20 cellular contexts compared by ENCODE assay signal in the genomic region with DNA sequence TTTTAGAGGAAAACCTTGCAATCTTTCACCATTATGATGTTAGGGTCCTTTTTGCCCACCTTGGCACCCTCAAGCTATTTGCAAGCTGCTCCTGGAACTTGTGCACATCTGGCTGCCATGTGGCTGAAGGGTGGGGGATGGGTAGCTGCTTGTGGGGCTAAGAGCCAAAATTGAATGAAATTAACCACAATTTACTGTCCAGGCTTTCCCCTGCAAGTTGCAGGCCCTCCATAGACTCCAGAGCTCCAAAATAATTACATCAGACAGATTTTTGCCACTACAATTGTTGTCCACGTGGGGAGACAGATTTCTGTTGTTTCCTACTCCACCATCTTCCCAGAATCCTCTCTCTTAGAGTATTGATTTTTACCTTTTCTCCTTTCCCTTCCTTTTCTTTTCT. TPM values are rescaled to one million over a fixed set of nuclear protein-coding genes. Genes with fewer than 3 reads are reported as not detected.
DNase-seq lines count a peak whose midpoint lies in the region; ATAC-seq, FAIRE-seq and TF ChIP-seq lines count a peak whose summit lies in the region.
"Had no signal": no experiment of that assay in that cellular context is flagged by ENCODE, and none has a peak within 500 bp of the region (broad histone marks: within the 10 kb centered on the region; RNA-seq: fewer than 3 reads in every experiment).

No MANE protein-coding gene starts in this region.

- no peak for FAIRE-seq in H54 (lab: Jason Lieb, UNC)
- FAIRE-seq: G401.6, HTR-8/SVneo had no signal

- DNase-seq in NCI-H2227 (lab: John Stamatoyannopoulos, UW; ENCODE audit: unreplicated experiment) (peak; percentile 6), NCI-H2227 treated with DMSO at 0.1 percent for 48 hours (lab: John Stamatoyannopoulos, UW) (no peak), RPMI7951 (ENCODE audit: low read depth) (peak; percentile 68), fibroblast of mammary gland (ENCODE audit: low read depth) (peak; percentile 83), H54 (ENCODE audit: insufficient read length, low spot score) (no peak)
- no peak for DNase-seq in activated CD4-positive, CD25-positive, alpha-beta regulatory T cell (lab: John Stamatoyannopoulos, UW)
- DNase-seq: hippocampal formation, kidney glomerular epithelial cell, MG63, NCI-H2081 treated with DMSO at 0.1 percent for 48 hours, NCI-H774, thyroid gland had no signal

- H3K4me3 ChIP-seq in fibroblast of mammary gland (ENCODE audit: control insufficient read depth, low read depth, low read length): no peak overlapping the region
- H3K4me3 ChIP-seq: MG63, skin epidermis, thyroid gland had no signal

- TF ChIP-seq POLR2A in H54 (IDR thresholded peaks at IDR 0.05; ENCODE audit: low read depth, low read length): no peak

- TF ChIP-seq CTCF in fibroblast of mammary gland (conservative IDR thresholded peaks at IDR 0.05; ENCODE audit: control insufficient read depth, insufficient read depth, low read depth, low read length): no peak

- ATAC-seq in HG02678 (IDR thresholded peaks at IDR 0.05; ENCODE audit: unreplicated experiment) (no peak), HG03442 (IDR thresholded peaks at IDR 0.05; ENCODE audit: unreplicated experiment) (no peak)
- ATAC-seq: activated T-helper 17 cell treated with anti-CD3 and anti-CD28 coated beads, Interleukin-2, amount 50 U/mL, for 72 hours; stimulated activated effector memory CD8-positive, alpha-beta T cell treated with anti-CD3 and anti-CD28 coated beads, Interleukin-12 subunit alpha, Interleukin-12 subunit beta, amount 100 ng/mL, for 72 hours had no signal

RNA-seq across cellular contexts. Expression of a gene that starts 19.1 kb away (rescaled TPM):
- 10.4 and 10.6 TPM in 2 replicates for total RNA-seq in RPMI7951 (2014; rRNA removed; shearing (Covaris generic))

RNA-seq across cellular contexts. Expression of a gene that starts 26.3 kb away (rescaled TPM):
- 2.2 and 3.7 TPM in 2 replicates for total RNA-seq in RPMI7951 (2014; rRNA removed; shearing (Covaris generic))
- total RNA-seq: mononuclear cell had no signal

RNA-seq across cellular contexts. Expression of a gene that starts 27.5 kb away (rescaled TPM):
- total RNA-seq in RPMI7951 (2014; rRNA removed; shearing (Covaris generic)): 7.6 and 13.2 TPM in 2 replicates

RNA-seq across cellular contexts. Expression of a gene that starts 53.9 kb away (rescaled TPM):
- 29.0 and 41.7 TPM in 2 replicates for total RNA-seq in RPMI7951 (2014; rRNA removed; shearing (Covaris generic))

Comparison
In these comparisons a context has a peak if more than half of its experiments do, and no peak if none do; other contexts are left out.
1. DNase-seq: peak in NCI-H2227 (single experiment), RPMI7951 (single experiment) and fibroblast of mammary gland (single experiment); none in NCI-H2227 treated with DMSO at 0.1 percent for 48 hours (single experiment), H54 (single experiment) and activated CD4-positive, CD25-positive, alpha-beta regulatory T cell (0 of 4).